ENCODE assay signal across 8 cellular contexts in the genomic region with DNA sequence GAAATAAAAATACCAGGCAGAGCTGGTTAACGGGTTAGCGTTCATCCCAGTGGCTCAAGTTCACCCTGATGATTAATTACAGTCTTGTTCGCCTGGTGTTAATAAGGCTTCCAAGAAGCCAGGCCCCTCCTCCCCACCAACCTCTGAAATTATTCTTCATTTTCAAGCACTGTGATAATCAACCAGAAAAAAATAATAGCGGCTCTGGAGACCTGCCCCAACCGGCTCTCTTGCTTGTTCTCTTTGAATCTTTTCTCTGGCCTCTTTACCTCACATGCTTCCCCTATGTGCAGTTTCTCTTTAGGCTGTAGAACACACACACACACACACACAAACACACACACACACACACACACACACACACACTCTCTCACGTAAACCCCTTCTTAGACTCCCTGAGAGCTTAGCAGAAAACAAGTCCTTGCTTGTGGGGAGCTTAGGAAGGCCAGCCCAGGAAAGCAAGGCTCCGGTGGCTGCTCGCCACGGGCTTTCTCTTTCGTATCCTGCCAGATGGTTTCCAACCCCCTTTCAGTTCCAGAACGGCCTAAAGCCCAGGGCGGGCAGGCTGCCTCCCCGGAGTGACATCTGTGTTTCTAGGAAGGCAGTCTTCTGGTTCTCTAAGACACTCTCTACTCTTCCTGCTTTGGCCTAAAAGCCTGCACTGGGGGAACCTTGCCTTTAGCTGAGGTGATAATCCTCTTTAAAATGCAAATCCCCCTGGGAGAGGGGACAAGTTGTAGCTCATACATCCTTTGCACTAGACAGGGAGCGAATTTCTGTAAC.
A peak's percentile ranks its signal among the peaks of the same experiment; 100 is the strongest.
DNase-seq lines count a peak whose midpoint lies in the region; ATAC-seq, FAIRE-seq and TF ChIP-seq lines count a peak whose summit lies in the region.

No MANE protein-coding gene starts in this region.

- no peaks in the 10 kb centered on the region for H3K36me3 Mint-ChIP-seq in CD8-positive, alpha-beta T cell

- no peak for TF ChIP-seq POLR2A in endothelial cell of umbilical vein (IDR thresholded peaks at IDR 0.05; ENCODE audit: low read depth, low read length)

- H3K4me1 Mint-ChIP-seq in CD8-positive, alpha-beta T cell (ENCODE audit: low read depth) = peaks cover 2% of the 10 kb centered on the region

- H3K4me1 ChIP-seq in CD8-positive, alpha-beta T cell (ENCODE audit: insufficient read depth, low read length) = no peaks in the 10 kb centered on the region
- H3K4me1 ChIP-seq in endothelial cell of umbilical vein (ENCODE audit: control insufficient read depth, extremely low read depth, insufficient read depth, low read length) (no peaks in the 10 kb centered on the region), muscle layer of colon (ENCODE audit: insufficient read depth, low read length) (peaks cover 43% of the 10 kb centered on the region), subcutaneous abdominal adipose tissue (ENCODE audit: control insufficient read depth in 5 of 5, insufficient read depth in 5 of 5, low read length in 5 of 5) (peaks cover 12 to 45% (median 34%) of the 10 kb centered on the region in 5 donors)

- no peak for TF ChIP-seq CTCF in CD8-positive, alpha-beta T cell (IDR thresholded peaks at IDR 0.05)
- TF ChIP-seq CTCF in GM20000 (IDR thresholded peaks at IDR 0.05; ENCODE audit: extremely low read depth, missing control alignments) (no peak), endothelial cell of umbilical vein (IDR thresholded peaks at IDR 0.05; ENCODE audit: extremely low read depth in 1 of 2, insufficient read depth in 1 of 2, low read depth in 1 of 2, low read length in 2 of 2) (no peak)

- no peak overlapping the region for H3K4me3 Mint-ChIP-seq in CD8-positive, alpha-beta T cell

- POLR2A ChIA-PET in CD8-positive, alpha-beta T cell (lab: Charles Lee) = interaction anchor here (0.5 kb wide), 1 partner anchor 38 kb away, joined by 4 read pairs; no protein-coding TSS in a partner anchor
- POLR2A ChIA-PET in endothelial cell of umbilical vein (lab: Charles Lee) = no interaction called here

- no peak overlapping the region for H3K27ac ChIP-seq in CD8-positive, alpha-beta T cell (ENCODE audit: low read depth, low read length)
- H3K27ac ChIP-seq in endothelial cell of umbilical vein (ENCODE audit: insufficient read depth, low read depth, low read length) (no peak overlapping the region), muscle layer of colon (ENCODE audit: low read depth, low read length) (peak overlapping the region; percentile 88), subcutaneous abdominal adipose tissue (ENCODE audit: low read depth, low read length) (peak overlapping the region; percentile 69)

- peak; percentile 55 for ATAC-seq in CD8-positive, alpha-beta T cell
- peak; percentile 84 for ATAC-seq in HG03571 (IDR thresholded peaks at IDR 0.05; ENCODE audit: unreplicated experiment)

- no peaks in the 10 kb centered on the region for H3K9me3 Mint-ChIP-seq in CD8-positive, alpha-beta T cell

- intact Hi-C loops in CD8-positive, alpha-beta T cell (cut with DNase I, micrococcal nuclease) = loop anchor here in 1 of 2 experiments (10.0 kb wide), 1 partner anchor 57 kb away; no protein-coding TSS in a partner anchor
- intact Hi-C loops in endothelial cell of umbilical vein (cut with micrococcal nuclease) = no loop called here

- peak overlapping the region; percentile 62 for H2AFZ ChIP-seq in endothelial cell of umbilical vein (ENCODE audit: low read depth, low read length)

- DNase-seq in CD8-positive, alpha-beta T cell = peak in 6 of 7 experiments; percentile 1 to 63 (median 14)
- DNase-seq in GM20000 (ENCODE audit: low spot score) (peak; percentile 64), endothelial cell of umbilical vein (ENCODE audit: low read depth, low spot score) (peak; percentile 53), AML-193 (lab: John Stamatoyannopoulos, UW) (no peak)
- peak; percentile 15 to 38 for DNase-seq in activated CD4-positive, alpha-beta T cell treated with anti-CD3 and anti-CD28 coated beads, Interleukin-2, amount 50 U/mL, for 24 hours (ENCODE audit: low read depth in 1 of 2, low spot score in 1 of 2)

- no peaks in the 10 kb centered on the region for H3K36me3 ChIP-seq in CD8-positive, alpha-beta T cell (ENCODE audit: insufficient read depth, low read length)
- H3K36me3 ChIP-seq in endothelial cell of umbilical vein (ENCODE audit: control insufficient read depth in 2 of 2, extremely low read depth in 1 of 2, insufficient read depth in 2 of 2, low read length in 2 of 2) (no peaks in the 10 kb centered on the region), muscle layer of colon (ENCODE audit: insufficient read depth, low read length) (no peaks in the 10 kb centered on the region), subcutaneous abdominal adipose tissue (ENCODE audit: control insufficient read depth in 5 of 5, insufficient read depth in 5 of 5, low read length in 5 of 5) (no peaks in the 10 kb centered on the region)

- no peak for FAIRE-seq in endothelial cell of umbilical vein (lab: Jason Lieb, UNC)

- H3K9ac ChIP-seq in endothelial cell of umbilical vein (replicated peaks; ENCODE audit: extremely low read depth, insufficient read depth, low read length) (no peak overlapping the region), muscle layer of colon (ENCODE audit: low read length) (no peak overlapping the region), subcutaneous abdominal adipose tissue (ENCODE audit: low read length in 5 of 5) (peak overlapping the region in 4 of 5 donors; percentile 26 to 57 (median 42))

- dilution Hi-C loops in endothelial cell of umbilical vein (cut with MboI; ENCODE audit: extremely low pct_ligation_motif_present, low sequenced_read_pairs) = no loop called here

- H3K27me3 ChIP-seq in CD8-positive, alpha-beta T cell (ENCODE audit: insufficient read depth, low read length) = no peaks in the 10 kb centered on the region
- no peaks in the 10 kb centered on the region for H3K27me3 ChIP-seq in endothelial cell of umbilical vein (ENCODE audit: control insufficient read depth in 2 of 2, insufficient read depth in 2 of 2, low read length in 2 of 2)
- H3K27me3 ChIP-seq in muscle layer of colon (ENCODE audit: control insufficient read depth in 1 of 2, insufficient read depth in 2 of 2, low read length in 2 of 2) = no peaks in the 10 kb centered on the region
- no peaks in the 10 kb centered on the region for H3K27me3 ChIP-seq in subcutaneous abdominal adipose tissue (ENCODE audit: control insufficient read depth in 5 of 5, insufficient read depth in 4 of 5, low read length in 5 of 5)

- no peaks in the 10 kb centered on the region for H3K79me2 ChIP-seq in endothelial cell of umbilical vein (ENCODE audit: control insufficient read depth, insufficient read depth, low read length)

- no peak overlapping the region for H3K27ac Mint-ChIP-seq in CD8-positive, alpha-beta T cell

- no peaks in the 10 kb centered on the region for H3K9me1 ChIP-seq in endothelial cell of umbilical vein (replicated peaks; ENCODE audit: control insufficient read depth, extremely low read depth, insufficient read depth, low read length)

- H3K4me3 ChIP-seq in CD8-positive, alpha-beta T cell (ENCODE audit: low read depth, low read length) = no peak overlapping the region
- H3K4me3 ChIP-seq in endothelial cell of umbilical vein (replicated peaks in 1 of 3; ENCODE audit: insufficient read depth in 1 of 3, low read depth in 1 of 3, low read length in 3 of 3) (no peak overlapping the region), muscle layer of colon (ENCODE audit: low read depth in 1 of 2, low read length in 2 of 2) (peak overlapping the region in 1 of 2 donors; percentile 27), subcutaneous abdominal adipose tissue (ENCODE audit: low read depth in 1 of 5, low read length in 5 of 5) (peak overlapping the region; percentile 0 to 56 (median 50))

- H4K20me1 ChIP-seq in endothelial cell of umbilical vein (replicated peaks; ENCODE audit: control insufficient read depth, extremely low read depth, insufficient read depth, low read length) = no peaks in the 10 kb centered on the region

- CTCF ChIA-PET in CD8-positive, alpha-beta T cell (lab: Charles Lee) = interaction anchor here (1.2 kb wide), 1 partner anchor 368 kb away, joined by 4 read pairs; no protein-coding TSS in a partner anchor
- CTCF ChIA-PET in endothelial cell of umbilical vein (lab: Charles Lee) = interaction anchor here (1.0 kb wide), 1 partner anchor 368 kb away, joined by 3 read pairs; no protein-coding TSS in a partner anchor

- no TSS peak for BruUV-seq in endothelial cell of umbilical vein (replicated peaks; lab: Mats Ljungman, UMichigan)

- no peaks in the 10 kb centered on the region for H3K9me3 ChIP-seq in CD8-positive, alpha-beta T cell (ENCODE audit: low read length)
- H3K9me3 ChIP-seq in endothelial cell of umbilical vein (replicated peaks; ENCODE audit: control insufficient read depth, insufficient read depth, low read length) (no peaks in the 10 kb centered on the region), muscle layer of colon (ENCODE audit: low read length) (no peaks in the 10 kb centered on the region), subcutaneous abdominal adipose tissue (ENCODE audit: control insufficient read depth in 5 of 5, low read length in 5 of 5) (no peaks in the 10 kb centered on the region)

- H3K27me3 Mint-ChIP-seq in CD8-positive, alpha-beta T cell (ENCODE audit: low read depth) = no peaks in the 10 kb centered on the region

- H3K4me2 ChIP-seq in endothelial cell of umbilical vein (ENCODE audit: insufficient read depth, low read length) = no peak overlapping the region

TF ChIP-seq in endothelial cell of umbilical vein, 7 proteins besides CTCF, POLR2A, EP300 and RAD21:
- no peak for TF ChIP-seq FOS (IDR thresholded peaks at IDR 0.05; ENCODE audit: borderline replicate concordance, insufficient read depth, low read length)
- no peak for TF ChIP-seq POLR2AphosphoS5 (IDR thresholded peaks at IDR 0.05; ENCODE audit: insufficient read depth, low read depth, low read length)
- no peak for TF ChIP-seq GATA2 (IDR thresholded peaks at IDR 0.05; ENCODE audit: insufficient read depth, insufficient read length, low read depth, low read length)
- no peak for TF ChIP-seq MYC (IDR thresholded peaks at IDR 0.05; ENCODE audit: low read depth, low read length)
- no peak for TF ChIP-seq EZH2 (IDR thresholded peaks at IDR 0.05; ENCODE audit: borderline replicate concordance, low read depth, low read length, severe bottlenecking)
- TF ChIP-seq, protein P1, sequence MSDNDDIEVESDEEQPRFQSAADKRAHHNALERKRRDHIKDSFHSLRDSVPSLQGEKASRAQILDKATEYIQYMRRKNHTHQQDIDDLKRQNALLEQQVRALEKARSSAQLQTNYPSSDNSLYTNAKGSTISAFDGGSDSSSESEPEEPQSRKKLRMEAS (IDR thresholded peaks at IDR 0.05; ENCODE audit: insufficient read depth, insufficient read length) = no peak
- no peak for TF ChIP-seq JUN (IDR thresholded peaks at IDR 0.05; ENCODE audit: borderline replicate concordance, insufficient read depth, insufficient read length, low read depth)

Comparison
In these comparisons a context has a peak if more than half of its experiments do, and no peak if none do; other contexts are left out.
1. DNase-seq: peak in CD8-positive, alpha-beta T cell (6 of 7), GM20000 (single experiment), activated CD4-positive, alpha-beta T cell treated with anti-CD3 and anti-CD28 coated beads, Interleukin-2, amount 50 U/mL, for 24 hours (2 of 2) and endothelial cell of umbilical vein (single experiment); none in AML-193 (0 of 2).
2. H3K27ac ChIP-seq: peak in muscle layer of colon (single experiment) and subcutaneous abdominal adipose tissue (single experiment); none in CD8-positive, alpha-beta T cell (single experiment) and endothelial cell of umbilical vein (single experiment).
3. H3K4me3 ChIP-seq: peak in subcutaneous abdominal adipose tissue (5 of 5); none in CD8-positive, alpha-beta T cell (single experiment) and endothelial cell of umbilical vein (0 of 3).
4. H3K9ac ChIP-seq: peak in subcutaneous abdominal adipose tissue (4 of 5); none in endothelial cell of umbilical vein (single experiment) and muscle layer of colon (single experiment).